1 cellular context compared by ENCODE assay signal in the genomic region with DNA sequence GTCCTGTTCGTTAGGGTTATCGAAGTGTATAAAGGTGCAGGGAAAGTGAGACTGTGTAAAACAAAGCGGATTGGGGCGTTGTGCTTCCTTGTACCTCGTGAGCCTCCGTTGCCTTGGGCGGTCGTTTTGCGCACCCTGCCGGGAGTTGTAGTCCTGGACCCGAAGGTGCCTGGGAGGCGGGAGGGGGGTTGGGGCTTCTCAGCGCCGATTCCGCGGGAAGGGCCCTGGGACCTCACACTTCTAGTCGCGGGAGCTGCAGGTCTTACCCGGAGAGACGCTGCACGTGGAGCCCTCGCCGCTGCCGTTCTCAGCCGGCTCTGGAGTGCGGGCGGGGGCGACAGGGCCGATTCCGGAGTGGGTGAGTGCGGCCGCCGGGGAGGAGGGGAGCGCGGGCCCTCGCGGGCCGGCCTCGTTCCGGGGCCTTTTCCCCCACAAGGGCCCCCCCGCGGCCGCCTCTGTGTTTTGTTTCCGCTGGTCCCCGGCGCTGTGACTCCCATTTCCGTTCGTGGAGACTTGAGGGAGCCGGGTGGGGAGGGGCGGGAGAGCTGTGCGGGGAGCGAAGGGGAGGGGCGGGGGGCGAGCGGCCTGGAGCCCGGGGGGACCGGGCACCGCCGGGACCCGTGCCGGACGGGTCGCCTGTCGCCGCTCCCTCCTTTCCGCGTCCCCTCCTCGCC.
TF ChIP-seq lines count a peak whose summit lies in the region.

No MANE protein-coding gene starts in this region.

TF ChIP-seq in HepG2, 621 proteins besides CTCF, POLR2A, EP300 and RAD21 (continued from another document and continues in another):
- TF ChIP-seq, protein P1, sequence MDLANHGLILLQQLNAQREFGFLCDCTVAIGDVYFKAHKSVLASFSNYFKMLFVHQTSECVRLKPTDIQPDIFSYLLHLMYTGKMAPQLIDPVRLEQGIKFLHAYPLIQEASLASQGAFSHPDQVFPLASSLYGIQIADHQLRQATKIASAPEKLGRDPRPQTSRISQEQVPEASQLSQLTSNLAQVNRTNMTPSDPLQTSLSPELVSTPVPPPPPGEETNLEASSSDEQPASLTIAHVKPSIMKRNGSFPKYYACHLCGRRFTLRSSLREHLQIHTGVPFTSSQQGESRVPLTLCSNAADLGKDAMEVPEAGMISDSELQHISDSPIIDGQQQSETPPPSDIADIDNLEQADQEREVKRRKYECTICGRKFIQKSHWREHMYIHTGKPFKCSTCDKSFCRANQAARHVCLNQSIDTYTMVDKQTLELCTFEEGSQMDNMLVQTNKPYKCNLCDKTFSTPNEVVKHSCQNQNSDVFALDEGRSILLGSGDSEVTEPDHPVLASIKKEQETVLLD (CRISPR knock-in tag; IDR thresholded peaks at IDR 0.05; ENCODE audit: low read depth) = peak; percentile 12
- TF ChIP-seq FOXC1 (CRISPR knock-in tag; IDR thresholded peaks at IDR 0.05; ENCODE audit: borderline replicate concordance) (peak; percentile 81; the same call in 1 of the 2 replicates), TARDBP (CRISPR knock-in tag; IDR thresholded peaks at IDR 0.05) (no peak; the same call in 1 of the 2 replicates), MAF1 (CRISPR knock-in tag; IDR thresholded peaks at IDR 0.05; ENCODE audit: borderline replicate concordance) (no peak), IRX3 (CRISPR knock-in tag; IDR thresholded peaks at IDR 0.05; ENCODE audit: borderline replicate concordance, low read depth) (peak; percentile 53; the same call in 1 of the 2 replicates), STAG1 (CRISPR knock-in tag; IDR thresholded peaks at IDR 0.05) (no peak), HMG20B (CRISPR knock-in tag; conservative IDR thresholded peaks at IDR 0.05) (no peak), ZNF75D (CRISPR knock-in tag; IDR thresholded peaks at IDR 0.05; ENCODE audit: borderline replicate concordance) (no peak), FLYWCH1 (CRISPR knock-in tag; IDR thresholded peaks at IDR 0.05) (no peak), TAF15 (IDR thresholded peaks at IDR 0.05; ENCODE audit: low read depth, low read length, poor library complexity, severe bottlenecking) (no peak), CCAR2 (optimal IDR thresholded peaks at IDR 0.05; ENCODE audit: low read depth, low read length) (no peak), MED1 (CRISPR knock-in tag; IDR thresholded peaks at IDR 0.05) (peak; percentile 41; the same call in 1 of the 2 replicates), KDM1A (CRISPR knock-in tag; IDR thresholded peaks at IDR 0.05) (no peak), ZNF777 (CRISPR knock-in tag; IDR thresholded peaks at IDR 0.05) (no peak), ARNTL (CRISPR knock-in tag; IDR thresholded peaks at IDR 0.05) (peak; percentile 53; the same call in 1 of the 2 replicates), ZNF572 (CRISPR knock-in tag; IDR thresholded peaks at IDR 0.05) (0 out of 2 replicates have a peak, but pooled peaks have one; percentile 78), ZNF451 (CRISPR knock-in tag; IDR thresholded peaks at IDR 0.05) (0 out of 2 replicates have a peak, but pooled peaks have one; percentile 50), HDAC2 (CRISPR knock-in tag; IDR thresholded peaks at IDR 0.05) (no peak; the same call in 1 of the 2 replicates), ARHGAP35 (CRISPR knock-in tag; IDR thresholded peaks at IDR 0.05; ENCODE audit: borderline replicate concordance) (no peak), ZFP36 (IDR thresholded peaks at IDR 0.05; ENCODE audit: borderline replicate concordance, low read depth, low read length, partially characterized antibody) (no peak), IKZF4 (CRISPR knock-in tag; IDR thresholded peaks at IDR 0.05; ENCODE audit: borderline replicate concordance, low read depth, not compliant biosample characterization) (no peak), ZNF260 (CRISPR knock-in tag; IDR thresholded peaks at IDR 0.05; ENCODE audit: borderline replicate concordance, low read depth) (no peak), KLF15 (CRISPR knock-in tag; IDR thresholded peaks at IDR 0.05; ENCODE audit: borderline replicate concordance) (0 out of 2 replicates have a peak, but pooled peaks have one; percentile 13), GZF1 (CRISPR knock-in tag; IDR thresholded peaks at IDR 0.05) (0 out of 2 replicates have a peak, but pooled peaks have one; percentile 43), RARA (CRISPR knock-in tag; IDR thresholded peaks at IDR 0.05) (no peak), PPARG (CRISPR knock-in tag; conservative IDR thresholded peaks at IDR 0.05) (peak; percentile 12; the same call in 1 of the 2 replicates), NFATC3 (CRISPR knock-in tag; IDR thresholded peaks at IDR 0.05) (no peak), MYC (CRISPR knock-in tag; IDR thresholded peaks at IDR 0.05; ENCODE audit: borderline replicate concordance) (peak; percentile 29; the same call in 1 of the 2 replicates), MLLT10 (CRISPR knock-in tag; IDR thresholded peaks at IDR 0.05) (no peak), KDM5A (IDR thresholded peaks at IDR 0.05; ENCODE audit: borderline replicate concordance, low read length) (peak; percentile 9; the same call in 1 of the 2 replicates), ZNF430 (CRISPR knock-in tag; IDR thresholded peaks at IDR 0.05) (no peak), NCOA5 (CRISPR knock-in tag; IDR thresholded peaks at IDR 0.05) (no peak), BHLHE40 (IDR thresholded peaks at IDR 0.05; ENCODE audit: low read length) (no peak), SAP130 (CRISPR knock-in tag; IDR thresholded peaks at IDR 0.05; ENCODE audit: low read depth) (0 out of 2 replicates have a peak, but pooled peaks have one; percentile 8), NONO (IDR thresholded peaks at IDR 0.05) (no peak), NONO (CRISPR knock-in tag; conservative IDR thresholded peaks at IDR 0.05) (no peak)
- TF ChIP-seq, protein P2, sequence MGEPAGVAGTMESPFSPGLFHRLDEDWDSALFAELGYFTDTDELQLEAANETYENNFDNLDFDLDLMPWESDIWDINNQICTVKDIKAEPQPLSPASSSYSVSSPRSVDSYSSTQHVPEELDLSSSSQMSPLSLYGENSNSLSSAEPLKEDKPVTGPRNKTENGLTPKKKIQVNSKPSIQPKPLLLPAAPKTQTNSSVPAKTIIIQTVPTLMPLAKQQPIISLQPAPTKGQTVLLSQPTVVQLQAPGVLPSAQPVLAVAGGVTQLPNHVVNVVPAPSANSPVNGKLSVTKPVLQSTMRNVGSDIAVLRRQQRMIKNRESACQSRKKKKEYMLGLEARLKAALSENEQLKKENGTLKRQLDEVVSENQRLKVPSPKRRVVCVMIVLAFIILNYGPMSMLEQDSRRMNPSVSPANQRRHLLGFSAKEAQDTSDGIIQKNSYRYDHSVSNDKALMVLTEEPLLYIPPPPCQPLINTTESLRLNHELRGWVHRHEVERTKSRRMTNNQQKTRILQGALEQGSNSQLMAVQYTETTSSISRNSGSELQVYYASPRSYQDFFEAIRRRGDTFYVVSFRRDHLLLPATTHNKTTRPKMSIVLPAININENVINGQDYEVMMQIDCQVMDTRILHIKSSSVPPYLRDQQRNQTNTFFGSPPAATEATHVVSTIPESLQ (CRISPR knock-in tag; conservative IDR thresholded peaks at IDR 0.05) = no peak
- TF ChIP-seq, protein P3, sequence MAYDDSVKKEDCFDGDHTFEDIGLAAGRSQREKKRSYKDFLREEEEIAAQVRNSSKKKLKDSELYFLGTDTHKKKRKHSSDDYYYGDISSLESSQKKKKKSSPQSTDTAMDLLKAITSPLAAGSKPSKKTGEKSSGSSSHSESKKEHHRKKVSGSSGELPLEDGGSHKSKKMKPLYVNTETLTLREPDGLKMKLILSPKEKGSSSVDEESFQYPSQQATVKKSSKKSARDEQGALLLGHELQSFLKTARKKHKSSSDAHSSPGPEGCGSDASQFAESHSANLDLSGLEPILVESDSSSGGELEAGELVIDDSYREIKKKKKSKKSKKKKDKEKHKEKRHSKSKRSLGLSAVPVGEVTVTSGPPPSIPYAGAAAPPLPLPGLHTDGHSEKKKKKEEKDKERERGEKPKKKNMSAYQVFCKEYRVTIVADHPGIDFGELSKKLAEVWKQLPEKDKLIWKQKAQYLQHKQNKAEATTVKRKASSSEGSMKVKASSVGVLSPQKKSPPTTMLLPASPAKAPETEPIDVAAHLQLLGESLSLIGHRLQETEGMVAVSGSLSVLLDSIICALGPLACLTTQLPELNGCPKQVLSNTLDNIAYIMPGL (CRISPR knock-in tag; IDR thresholded peaks at IDR 0.05; ENCODE audit: borderline replicate concordance in 1 of 2, low read depth in 1 of 2) = peak; percentile 5 to 68; a peak in 1 of 4 replicates
- TF ChIP-seq, protein P4, sequence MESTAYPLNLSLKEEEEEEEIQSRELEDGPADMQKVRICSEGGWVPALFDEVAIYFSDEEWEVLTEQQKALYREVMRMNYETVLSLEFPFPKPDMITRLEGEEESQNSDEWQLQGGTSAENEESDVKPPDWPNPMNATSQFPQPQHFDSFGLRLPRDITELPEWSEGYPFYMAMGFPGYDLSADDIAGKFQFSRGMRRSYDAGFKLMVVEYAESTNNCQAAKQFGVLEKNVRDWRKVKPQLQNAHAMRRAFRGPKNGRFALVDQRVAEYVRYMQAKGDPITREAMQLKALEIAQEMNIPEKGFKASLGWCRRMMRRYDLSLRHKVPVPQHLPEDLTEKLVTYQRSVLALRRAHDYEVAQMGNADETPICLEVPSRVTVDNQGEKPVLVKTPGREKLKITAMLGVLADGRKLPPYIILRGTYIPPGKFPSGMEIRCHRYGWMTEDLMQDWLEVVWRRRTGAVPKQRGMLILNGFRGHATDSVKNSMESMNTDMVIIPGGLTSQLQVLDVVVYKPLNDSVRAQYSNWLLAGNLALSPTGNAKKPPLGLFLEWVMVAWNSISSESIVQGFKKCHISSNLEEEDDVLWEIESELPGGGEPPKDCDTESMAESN (CRISPR knock-in tag; conservative IDR thresholded peaks at IDR 0.05) = peak; percentile 57; the same call in 1 of the 2 replicates
- TF ChIP-seq, protein P5, sequence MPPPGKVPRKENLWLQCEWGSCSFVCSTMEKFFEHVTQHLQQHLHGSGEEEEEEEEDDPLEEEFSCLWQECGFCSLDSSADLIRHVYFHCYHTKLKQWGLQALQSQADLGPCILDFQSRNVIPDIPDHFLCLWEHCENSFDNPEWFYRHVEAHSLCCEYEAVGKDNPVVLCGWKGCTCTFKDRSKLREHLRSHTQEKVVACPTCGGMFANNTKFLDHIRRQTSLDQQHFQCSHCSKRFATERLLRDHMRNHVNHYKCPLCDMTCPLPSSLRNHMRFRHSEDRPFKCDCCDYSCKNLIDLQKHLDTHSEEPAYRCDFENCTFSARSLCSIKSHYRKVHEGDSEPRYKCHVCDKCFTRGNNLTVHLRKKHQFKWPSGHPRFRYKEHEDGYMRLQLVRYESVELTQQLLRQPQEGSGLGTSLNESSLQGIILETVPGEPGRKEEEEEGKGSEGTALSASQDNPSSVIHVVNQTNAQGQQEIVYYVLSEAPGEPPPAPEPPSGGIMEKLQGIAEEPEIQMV (CRISPR knock-in tag; IDR thresholded peaks at IDR 0.05; ENCODE audit: low read depth) = no peak
- TF ChIP-seq, protein P6, sequence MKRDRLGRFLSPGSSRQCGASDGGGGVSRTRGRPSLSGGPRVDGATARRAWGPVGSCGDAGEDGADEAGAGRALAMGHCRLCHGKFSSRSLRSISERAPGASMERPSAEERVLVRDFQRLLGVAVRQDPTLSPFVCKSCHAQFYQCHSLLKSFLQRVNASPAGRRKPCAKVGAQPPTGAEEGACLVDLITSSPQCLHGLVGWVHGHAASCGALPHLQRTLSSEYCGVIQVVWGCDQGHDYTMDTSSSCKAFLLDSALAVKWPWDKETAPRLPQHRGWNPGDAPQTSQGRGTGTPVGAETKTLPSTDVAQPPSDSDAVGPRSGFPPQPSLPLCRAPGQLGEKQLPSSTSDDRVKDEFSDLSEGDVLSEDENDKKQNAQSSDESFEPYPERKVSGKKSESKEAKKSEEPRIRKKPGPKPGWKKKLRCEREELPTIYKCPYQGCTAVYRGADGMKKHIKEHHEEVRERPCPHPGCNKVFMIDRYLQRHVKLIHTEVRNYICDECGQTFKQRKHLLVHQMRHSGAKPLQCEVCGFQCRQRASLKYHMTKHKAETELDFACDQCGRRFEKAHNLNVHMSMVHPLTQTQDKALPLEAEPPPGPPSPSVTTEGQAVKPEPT (CRISPR knock-in tag; IDR thresholded peaks at IDR 0.05; ENCODE audit: low read depth) = peak; percentile 79; the same call in 1 of the 2 replicates
- TF ChIP-seq, protein P7, sequence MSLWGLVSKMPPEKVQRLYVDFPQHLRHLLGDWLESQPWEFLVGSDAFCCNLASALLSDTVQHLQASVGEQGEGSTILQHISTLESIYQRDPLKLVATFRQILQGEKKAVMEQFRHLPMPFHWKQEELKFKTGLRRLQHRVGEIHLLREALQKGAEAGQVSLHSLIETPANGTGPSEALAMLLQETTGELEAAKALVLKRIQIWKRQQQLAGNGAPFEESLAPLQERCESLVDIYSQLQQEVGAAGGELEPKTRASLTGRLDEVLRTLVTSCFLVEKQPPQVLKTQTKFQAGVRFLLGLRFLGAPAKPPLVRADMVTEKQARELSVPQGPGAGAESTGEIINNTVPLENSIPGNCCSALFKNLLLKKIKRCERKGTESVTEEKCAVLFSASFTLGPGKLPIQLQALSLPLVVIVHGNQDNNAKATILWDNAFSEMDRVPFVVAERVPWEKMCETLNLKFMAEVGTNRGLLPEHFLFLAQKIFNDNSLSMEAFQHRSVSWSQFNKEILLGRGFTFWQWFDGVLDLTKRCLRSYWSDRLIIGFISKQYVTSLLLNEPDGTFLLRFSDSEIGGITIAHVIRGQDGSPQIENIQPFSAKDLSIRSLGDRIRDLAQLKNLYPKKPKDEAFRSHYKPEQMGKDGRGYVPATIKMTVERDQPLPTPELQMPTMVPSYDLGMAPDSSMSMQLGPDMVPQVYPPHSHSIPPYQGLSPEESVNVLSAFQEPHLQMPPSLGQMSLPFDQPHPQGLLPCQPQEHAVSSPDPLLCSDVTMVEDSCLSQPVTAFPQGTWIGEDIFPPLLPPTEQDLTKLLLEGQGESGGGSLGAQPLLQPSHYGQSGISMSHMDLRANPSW (CRISPR knock-in tag; IDR thresholded peaks at IDR 0.05; ENCODE audit: borderline replicate concordance) = no peak
- TF ChIP-seq, protein P8, sequence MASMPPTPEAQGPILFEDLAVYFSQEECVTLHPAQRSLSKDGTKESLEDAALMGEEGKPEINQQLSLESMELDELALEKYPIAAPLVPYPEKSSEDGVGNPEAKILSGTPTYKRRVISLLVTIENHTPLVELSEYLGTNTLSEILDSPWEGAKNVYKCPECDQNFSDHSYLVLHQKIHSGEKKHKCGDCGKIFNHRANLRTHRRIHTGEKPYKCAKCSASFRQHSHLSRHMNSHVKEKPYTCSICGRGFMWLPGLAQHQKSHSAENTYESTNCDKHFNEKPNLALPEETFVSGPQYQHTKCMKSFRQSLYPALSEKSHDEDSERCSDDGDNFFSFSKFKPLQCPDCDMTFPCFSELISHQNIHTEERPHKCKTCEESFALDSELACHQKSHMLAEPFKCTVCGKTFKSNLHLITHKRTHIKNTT (CRISPR knock-in tag; IDR thresholded peaks at IDR 0.05) = no peak
